Comparison of ENCODE assay signal across 8 cellular contexts in genomic region chrX:102659790-102660757, GRCh38. TPM values are rescaled to one million over a fixed set of nuclear protein-coding genes. Genes with fewer than 3 reads are reported as not detected.
A peak's percentile ranks its signal among the peaks of the same experiment; 100 is the strongest.
DNase-seq lines count a peak whose midpoint lies in the region; FAIRE-seq and TF ChIP-seq lines count a peak whose summit lies in the region.

No MANE protein-coding gene starts in this region.

- no peak for TF ChIP-seq CTCF in WERI-Rb-1 (IDR thresholded peaks at IDR 0.05; ENCODE audit: low read depth, low read length)
- peak; percentile 25 for TF ChIP-seq CTCF in cardiac fibroblast (IDR thresholded peaks at IDR 0.05; ENCODE audit: low read depth, low read length)

- H3K9me3 ChIP-seq in WERI-Rb-1 (ENCODE audit: severe bottlenecking), result no peaks in the 10 kb centered on the region

- DNase-seq in G401 (ENCODE audit: low spot score) (peak; percentile 64), HCEC 1CT (peak; percentile 62), NCI-H1105 treated with DMSO at 0.1 percent for 48 hours (lab: John Stamatoyannopoulos, UW) (peak; percentile 66), WERI-Rb-1 (peak; percentile 80), cardiac fibroblast (ENCODE audit: low read depth in 2 of 2) (peak; percentile 69 to 74), smooth muscle cell of the brain vasculature (ENCODE audit: low read depth, low spot score) (peak; percentile 31), LoVo (ENCODE audit: low spot score) (no peak)

- H3K4me3 ChIP-seq in WERI-Rb-1 (ENCODE audit: low read depth, low read length) (peak overlapping the region; percentile 59), cardiac fibroblast (replicated peaks in 1 of 2; ENCODE audit: low read depth in 2 of 2, low read length in 2 of 2) (peak overlapping the region; percentile 53 to 59)

- in situ Hi-C loops in G401 (cut with HindIII; ENCODE audit: low sequenced_read_pairs), result no loop called here

- peaks cover 2% of the 10 kb centered on the region for H3K27me3 ChIP-seq in WERI-Rb-1 (ENCODE audit: insufficient read depth, low read depth, severe bottlenecking)

- peak overlapping the region; percentile 47; the same call in 1 of the 2 replicates for H3K27ac ChIP-seq in WERI-Rb-1

- no peaks in the 10 kb centered on the region for H3K36me3 ChIP-seq in WERI-Rb-1

- FAIRE-seq in islet of Langerhans (lab: Jason Lieb, UNC), result peak; percentile 55

RNA-seq across cellular contexts. Expression of gene GPRASP1, which starts 8.8 kb away (rescaled TPM):
- 0.43 and 0.44 TPM in 2 replicates for total RNA-seq in G401 (2014; rRNA removed; shearing (Covaris generic))

RNA-seq across cellular contexts. Expression of gene GPRASP2, which starts 52.2 kb away (rescaled TPM):
- 21.1 and 43.9 TPM in 2 replicates for total RNA-seq in G401 (2014; rRNA removed; shearing (Covaris generic))
